10 cellular contexts compared by ENCODE assay signal in the genomic region with DNA sequence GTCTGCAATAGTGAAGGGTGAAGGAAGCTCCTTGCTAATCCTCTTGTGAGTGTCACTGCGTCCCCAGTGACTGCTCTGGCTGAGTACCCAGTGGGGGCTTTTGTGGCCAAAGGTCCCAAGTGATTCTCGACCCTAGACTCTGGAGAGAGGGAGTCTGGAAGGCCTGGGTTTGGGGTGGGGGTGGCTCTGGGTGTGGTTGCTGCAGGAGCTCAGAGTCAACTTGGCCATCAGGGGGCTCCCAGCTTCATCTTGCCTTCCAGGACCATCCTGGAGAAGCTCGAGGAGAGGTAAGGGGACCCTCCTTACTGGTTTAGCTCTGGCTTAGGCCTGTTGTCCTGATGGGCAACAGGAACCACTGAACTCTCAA. TPM values are rescaled to one million over a fixed set of nuclear protein-coding genes. Genes with fewer than 3 reads are reported as not detected.
DNase-seq lines count a peak whose midpoint lies in the region; ATAC-seq and TF ChIP-seq lines count a peak whose summit lies in the region.
"Had no signal": no experiment of that assay in that cellular context is flagged by ENCODE, and none has a peak within 500 bp of the region (broad histone marks: within the 10 kb centered on the region; RNA-seq: fewer than 3 reads in every experiment).

No MANE protein-coding gene starts in this region.

- no peaks in the 10 kb centered on the region for H3F3A ChIP-seq in GM23338 (replicated peaks; ENCODE audit: low read depth)

- peaks cover 41% of the 10 kb centered on the region for H4K20me1 ChIP-seq in BLaER1
- H4K20me1 ChIP-seq in GM23338 (replicated peaks; ENCODE audit: insufficient read depth) = no peaks in the 10 kb centered on the region

- no peaks in the 10 kb centered on the region for H3K27me3 ChIP-seq in BLaER1
- H3K27me3 ChIP-seq in GM23338 (ENCODE audit: insufficient read depth) = no peaks in the 10 kb centered on the region
- H3K27me3 ChIP-seq: adrenal gland had no signal

- no peaks in the 10 kb centered on the region for H3K36me3 Mint-ChIP-seq in GM23338 (ENCODE audit: low read depth)
- peaks cover 36 to 68% of the 10 kb centered on the region in 2 donors for H3K36me3 Mint-ChIP-seq in activated naive CD4-positive, alpha-beta T cell treated with anti-CD3 and anti-CD28 coated beads, Interleukin-2, amount 50 U/mL, for 72 hours
- H3K36me3 Mint-ChIP-seq in naive B cell = peaks cover 7 to 8% of the 10 kb centered on the region in 2 donors

- H3K27ac ChIP-seq in BLaER1 (peak overlapping the region; percentile 82), GM23338 (ENCODE audit: low read depth) (no peak overlapping the region)

- peaks cover 8% of the 10 kb centered on the region; the same call in 1 of the 2 replicates for H3K36me3 ChIP-seq in BLaER1
- H3K36me3 ChIP-seq in GM23338 (ENCODE audit: insufficient read depth) = no peaks in the 10 kb centered on the region
- H3K36me3 ChIP-seq: adrenal gland had no signal

- H3K4me1 ChIP-seq in BLaER1 = peaks cover 62% of the 10 kb centered on the region
- no peaks in the 10 kb centered on the region; the same call in 1 of the 2 replicates for H3K4me1 ChIP-seq in GM23338 (ENCODE audit: insufficient read depth)

- peak in 1 of 2 experiments; percentile 16; a peak in 1 of 4 replicates for TF ChIP-seq CTCF in GM23338 (conservative IDR thresholded peaks at IDR 0.05; ENCODE audit: low read depth in 2 of 2)

- H3K9ac ChIP-seq in BLaER1 = peak overlapping the region; percentile 73

- H2AFZ ChIP-seq in GM23338 = no peak overlapping the region

- H3K9me2 ChIP-seq in GM23338 (ENCODE audit: insufficient read depth) = no peaks in the 10 kb centered on the region

- peak overlapping the region; percentile 66 for H3K4me3 ChIP-seq in BLaER1
- H3K4me3 ChIP-seq in GM23338 = no peak overlapping the region

- no peaks in the 10 kb centered on the region for H3K9me3 ChIP-seq in BLaER1
- H3K9me3 ChIP-seq: adrenal gland had no signal

- H3K4me2 ChIP-seq in BLaER1 = peak overlapping the region; percentile 98
- H3K4me2 ChIP-seq in GM23338 = no peak overlapping the region

- ATAC-seq in GM23338 = peak; percentile 16; the same call in 2 of the 3 replicates
- ATAC-seq in activated naive CD4-positive, alpha-beta T cell treated with anti-CD3 and anti-CD28 coated beads, Interleukin-2, amount 50 U/mL, for 72 hours = no peak
- no peak for ATAC-seq in naive B cell (ENCODE audit: low read depth in 2 of 2)
- ATAC-seq in GM21529 (IDR thresholded peaks at IDR 0.05; ENCODE audit: unreplicated experiment) = no peak
- ATAC-seq in GM19455 (IDR thresholded peaks at IDR 0.05; ENCODE audit: unreplicated experiment) = no peak

- DNase-seq in GM23338 (ENCODE audit: low spot score) = no peak
- no peak for DNase-seq in activated naive CD4-positive, alpha-beta T cell treated with anti-CD3 and anti-CD28 coated beads, Interleukin-2, amount 50 U/mL, for 72 hours (ENCODE audit: low spot score in 2 of 2)
- no peak for DNase-seq in naive B cell
- no peak for DNase-seq in GM19238 (ENCODE audit: insufficient read length, low spot score)
- DNase-seq in DMS153 treated with DMSO at 0.1 percent for 48 hours (lab: John Stamatoyannopoulos, UW; ENCODE audit: unreplicated experiment) = no peak

- H3K4me3 Mint-ChIP-seq in GM23338 (no peak overlapping the region), naive B cell (peak overlapping the region; percentile 80 to 98 (median 91))

- H3K4me1 Mint-ChIP-seq in GM23338 (peaks cover 24% of the 10 kb centered on the region), naive B cell (peaks cover 75 to 87% (median 87%) of the 10 kb centered on the region in 3 donors)

- H3K27me3 Mint-ChIP-seq in GM23338 (ENCODE audit: insufficient read depth, low read depth, poor library complexity) (peaks cover 5% of the 10 kb centered on the region), naive B cell (no peaks in the 10 kb centered on the region)

- H3K27ac Mint-ChIP-seq in GM23338 (no peak overlapping the region), naive B cell (peak overlapping the region; percentile 84 to 99 (median 96))
- H3K27ac Mint-ChIP-seq in activated naive CD4-positive, alpha-beta T cell treated with anti-CD3 and anti-CD28 coated beads, Interleukin-2, amount 50 U/mL, for 72 hours = peak overlapping the region; percentile 93 to 96

- H3K9me3 Mint-ChIP-seq in GM23338 = no peaks in the 10 kb centered on the region; the same call in 2 of the 3 replicates
- peaks cover 5% of the 10 kb centered on the region in 2 donors for H3K9me3 Mint-ChIP-seq in activated naive CD4-positive, alpha-beta T cell treated with anti-CD3 and anti-CD28 coated beads, Interleukin-2, amount 50 U/mL, for 72 hours
- H3K9me3 Mint-ChIP-seq in naive B cell = peaks cover 0 to 4% (median 0%) of the 10 kb centered on the region in 7 donors

- H3K79me2 ChIP-seq in GM23338 (replicated peaks; ENCODE audit: insufficient read depth) = no peaks in the 10 kb centered on the region

TF ChIP-seq in GM23338, 12 proteins besides CTCF, POLR2A, EP300 and RAD21:
- TF ChIP-seq EZH2 (IDR thresholded peaks at IDR 0.05; ENCODE audit: low read depth, unreplicated experiment) (no peak), EZH2phosphoT487 (IDR thresholded peaks at IDR 0.05; ENCODE audit: unreplicated experiment) (no peak), POLR2AphosphoS5 (IDR thresholded peaks at IDR 0.05; ENCODE audit: low read depth) (no peak), JUNB (IDR thresholded peaks at IDR 0.05; ENCODE audit: unreplicated experiment) (no peak)
- TF ChIP-seq, protein P1, sequence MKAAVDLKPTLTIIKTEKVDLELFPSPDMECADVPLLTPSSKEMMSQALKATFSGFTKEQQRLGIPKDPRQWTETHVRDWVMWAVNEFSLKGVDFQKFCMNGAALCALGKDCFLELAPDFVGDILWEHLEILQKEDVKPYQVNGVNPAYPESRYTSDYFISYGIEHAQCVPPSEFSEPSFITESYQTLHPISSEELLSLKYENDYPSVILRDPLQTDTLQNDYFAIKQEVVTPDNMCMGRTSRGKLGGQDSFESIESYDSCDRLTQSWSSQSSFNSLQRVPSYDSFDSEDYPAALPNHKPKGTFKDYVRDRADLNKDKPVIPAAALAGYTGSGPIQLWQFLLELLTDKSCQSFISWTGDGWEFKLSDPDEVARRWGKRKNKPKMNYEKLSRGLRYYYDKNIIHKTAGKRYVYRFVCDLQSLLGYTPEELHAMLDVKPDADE (IDR thresholded peaks at IDR 0.05) = no peak

RNA-seq across cellular contexts. Expression of a gene that starts 0.6 kb away (rescaled TPM):
- total RNA-seq in GM23338 (2014; rRNA removed; shearing (Covaris generic)) = 0.66 and 1.1 TPM in 2 replicates
- polyA plus RNA-seq in GM23338 (2016; fragmentation: Nextera tagmentation; extraction: Ambion mirVana) (0.06 and 0.19 TPM in 2 replicates), naive B cell (ENCODE audit: low read depth in 6 of 6) (10 to 100 TPM; 16.2 to 47.5 (median 29.1) TPM)
- 100 to 1,000 TPM; 137 to 305 TPM for total RNA-seq in activated naive CD4-positive, alpha-beta T cell treated with anti-CD3 and anti-CD28 coated beads, Interleukin-2, amount 50 U/mL, for 72 hours

RNA-seq across cellular contexts. Expression of a gene that starts 47.0 kb away (rescaled TPM):
- not detected in 2 replicates for total RNA-seq in GM23338 (2014; rRNA removed; shearing (Covaris generic))
- polyA plus RNA-seq in GM23338 (2016; fragmentation: Nextera tagmentation; extraction: Ambion mirVana) (not detected in 2 replicates), naive B cell (ENCODE audit: low read depth in 6 of 6) (under 1 TPM in 2 of 6 donors, not detected in 4; 0.14 to 0.29 TPM)
- 1 to 10 TPM; 1.6 to 2.1 TPM for total RNA-seq in activated naive CD4-positive, alpha-beta T cell treated with anti-CD3 and anti-CD28 coated beads, Interleukin-2, amount 50 U/mL, for 72 hours
- polyA plus RNA-seq: BJ had no signal

Comparison
In these comparisons a context has a peak if more than half of its experiments do, and no peak if none do; other contexts are left out.
1. RNA of a gene that starts 0.6 kb away (total RNA-seq): 137 to 305 TPM in activated naive CD4-positive, alpha-beta T cell treated with anti-CD3 and anti-CD28 coated beads, Interleukin-2, amount 50 U/mL, for 72 hours; 0.66 to 1.1 TPM in GM23338; every median in the first group is over 10 times any median in the second.